ENCODE assay signal across 17 cellular contexts in the genomic region with DNA sequence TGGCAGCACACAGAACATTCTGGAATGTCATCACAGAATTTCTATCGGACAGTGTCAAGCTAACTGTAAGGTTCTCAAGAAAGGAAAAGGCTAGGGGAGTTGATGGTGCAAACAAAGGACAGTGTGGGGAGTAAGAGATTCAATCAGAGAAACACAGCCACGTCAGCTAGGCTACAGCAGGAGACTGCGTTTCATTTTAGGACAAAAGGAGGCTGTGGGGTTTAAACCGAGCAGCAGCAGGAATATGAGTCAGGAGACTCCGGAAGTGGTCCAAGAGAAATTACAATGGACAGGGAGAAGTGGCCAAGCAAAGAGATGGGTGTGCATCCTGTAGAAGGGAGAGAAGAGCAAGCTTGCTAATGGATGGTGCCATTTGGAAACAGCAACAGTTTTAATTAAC. TPM values are rescaled to one million over a fixed set of nuclear protein-coding genes. Genes with fewer than 3 reads are reported as not detected.
A peak's percentile ranks its signal among the peaks of the same experiment; 100 is the strongest.
DNase-seq lines count a peak whose midpoint lies in the region; ATAC-seq, FAIRE-seq and TF ChIP-seq lines count a peak whose summit lies in the region.
"Had no signal": no experiment of that assay in that cellular context is flagged by ENCODE, and none has a peak within 500 bp of the region (broad histone marks: within the 10 kb centered on the region; RNA-seq: fewer than 3 reads in every experiment).

No MANE protein-coding gene starts in this region.

- ATAC-seq in upper lobe of right lung: no peak
- ATAC-seq: gastrocnemius medialis had no signal

- no peaks in the 10 kb centered on the region for H3K27me3 ChIP-seq in upper lobe of right lung
- H3K27me3 ChIP-seq: gastrocnemius medialis had no signal

- TF ChIP-seq CTCF in cardiac fibroblast (IDR thresholded peaks at IDR 0.05; ENCODE audit: low read depth, low read length) (no peak), upper lobe of right lung (IDR thresholded peaks at IDR 0.05) (no peak)

- intact Hi-C loops in activated naive CD4-positive, alpha-beta T cell treated with anti-CD3 and anti-CD28 coated beads for 36 hours (cut with micrococcal nuclease): no loop called here
- intact Hi-C loops in upper lobe of right lung (cut with DNase I): no loop called here

- no peak overlapping the region for H3K4me3 ChIP-seq in cardiac fibroblast (replicated peaks in 1 of 2; ENCODE audit: low read depth in 2 of 2, low read length in 2 of 2)
- no peak overlapping the region for H3K4me3 ChIP-seq in mesodermal cell (ENCODE audit: extremely low read depth, insufficient read depth, low read length, poor library complexity, severe bottlenecking)
- H3K4me3 ChIP-seq in upper lobe of right lung: no peak overlapping the region
- H3K4me3 ChIP-seq: gastrocnemius medialis had no signal

- H3K27me3 Mint-ChIP-seq in activated naive CD4-positive, alpha-beta T cell treated with anti-CD3 and anti-CD28 coated beads for 36 hours (ENCODE audit: low read depth): no peaks in the 10 kb centered on the region

- H3K4me3 Mint-ChIP-seq in activated naive CD4-positive, alpha-beta T cell treated with anti-CD3 and anti-CD28 coated beads for 36 hours: no peak overlapping the region

- no peak for DNase-seq in activated naive CD4-positive, alpha-beta T cell treated with anti-CD3 and anti-CD28 coated beads for 36 hours
- DNase-seq in activated naive CD4-positive, alpha-beta T cell treated with Interleukin-2 at 50 U/mL for 16 hours: no peak
- DNase-seq in cardiac fibroblast (ENCODE audit: low read depth in 2 of 2) (peak; percentile 50 to 77), urothelium cell line (ENCODE audit: low spot score) (peak; percentile 10), hippocampal formation (lab: John Stamatoyannopoulos, UW) (no peak), upper lobe of right lung (no peak), amniotic stem cell (lab: John Stamatoyannopoulos, UW) (no peak)
- DNase-seq: activated CD4-positive, alpha-beta T cell treated with anti-CD3 and anti-CD28 coated beads for 48 hours; activated gamma-delta T cell treated with Interleukin-2 at 50 U/mL for 16 hours; AML-193; DMS79 treated with DMSO at 0.1 percent for 48 hours; gastrocnemius medialis; GOT3; left cardiac atrium had no signal

- H3K9me3 ChIP-seq in mesodermal cell (ENCODE audit: control insufficient read depth, low read length) (no peaks in the 10 kb centered on the region), upper lobe of right lung (no peaks in the 10 kb centered on the region)
- H3K9me3 ChIP-seq: gastrocnemius medialis had no signal

- H3K4me1 Mint-ChIP-seq in activated naive CD4-positive, alpha-beta T cell treated with anti-CD3 and anti-CD28 coated beads for 36 hours (ENCODE audit: low read depth): no peaks in the 10 kb centered on the region

- no peaks in the 10 kb centered on the region for H3K4me1 ChIP-seq in mesodermal cell (ENCODE audit: control insufficient read depth, insufficient read depth, low read length, poor library complexity, severe bottlenecking)
- H3K4me1 ChIP-seq in upper lobe of right lung: peaks cover 16% of the 10 kb centered on the region

- peaks cover 22% of the 10 kb centered on the region for H3K36me3 Mint-ChIP-seq in activated naive CD4-positive, alpha-beta T cell treated with anti-CD3 and anti-CD28 coated beads for 36 hours (ENCODE audit: low read depth)

- H3K36me3 ChIP-seq in mesodermal cell (ENCODE audit: control insufficient read depth, insufficient read depth, low read length) (no peaks in the 10 kb centered on the region), upper lobe of right lung (peaks cover 27% of the 10 kb centered on the region)

- no peaks in the 10 kb centered on the region for H3K9me3 Mint-ChIP-seq in activated naive CD4-positive, alpha-beta T cell treated with anti-CD3 and anti-CD28 coated beads for 36 hours

- 85 to 89% methylated on average over 4 to 5 of the region's 5 CpGs for WGBS in mesodermal cell (ENCODE audit: insufficient coverage in 2 of 2), 2 experiments

- H3K27ac Mint-ChIP-seq in activated naive CD4-positive, alpha-beta T cell treated with anti-CD3 and anti-CD28 coated beads for 36 hours: peak overlapping the region; percentile 3

- no peak for FAIRE-seq in urothelium cell line (lab: Jason Lieb, UNC)
- FAIRE-seq: colon, GM12891 had no signal

- H3K27ac ChIP-seq in mesodermal cell (ENCODE audit: low read depth, low read length, severe bottlenecking) (peak overlapping the region; percentile 18), upper lobe of right lung (no peak overlapping the region)
- H3K27ac ChIP-seq: gastrocnemius medialis had no signal

- CTCF ChIA-PET in activated naive CD4-positive, alpha-beta T cell treated with anti-CD3 and anti-CD28 coated beads for 36 hours (lab: Charles Lee): no interaction called here

RNA-seq across cellular contexts. Expression of a gene that starts 37.4 kb away (rescaled TPM):
- 1 to 10 TPM; 4.7 to 4.9 TPM for total RNA-seq in activated naive CD4-positive, alpha-beta T cell treated with anti-CD3 and anti-CD28 coated beads for 36 hours
- 50.5 TPM for polyA plus RNA-seq in mesodermal cell (2013, experiment 1 of 2)
- polyA plus RNA-seq in mesodermal cell (2013, experiment 2 of 2): 50.3 TPM
- 159 TPM for total RNA-seq in upper lobe of right lung

Comparison
In these comparisons a context has a peak if more than half of its experiments do, and no peak if none do; other contexts are left out.
1. DNase-seq: peak in cardiac fibroblast (2 of 2) and urothelium cell line (single experiment); none in activated naive CD4-positive, alpha-beta T cell treated with anti-CD3 and anti-CD28 coated beads for 36 hours (single experiment), activated naive CD4-positive, alpha-beta T cell treated with Interleukin-2 at 50 U/mL for 16 hours (single experiment), hippocampal formation (0 of 2), upper lobe of right lung (single experiment) and amniotic stem cell (single experiment).
2. RNA of a gene that starts 37.4 kb away (total RNA-seq): 159 TPM in upper lobe of right lung (single experiment); 4.7 to 4.9 TPM in activated naive CD4-positive, alpha-beta T cell treated with anti-CD3 and anti-CD28 coated beads for 36 hours; every median in the first group is over 10 times any median in the second.